1 cellular context compared by ENCODE assay signal in the genomic region with DNA sequence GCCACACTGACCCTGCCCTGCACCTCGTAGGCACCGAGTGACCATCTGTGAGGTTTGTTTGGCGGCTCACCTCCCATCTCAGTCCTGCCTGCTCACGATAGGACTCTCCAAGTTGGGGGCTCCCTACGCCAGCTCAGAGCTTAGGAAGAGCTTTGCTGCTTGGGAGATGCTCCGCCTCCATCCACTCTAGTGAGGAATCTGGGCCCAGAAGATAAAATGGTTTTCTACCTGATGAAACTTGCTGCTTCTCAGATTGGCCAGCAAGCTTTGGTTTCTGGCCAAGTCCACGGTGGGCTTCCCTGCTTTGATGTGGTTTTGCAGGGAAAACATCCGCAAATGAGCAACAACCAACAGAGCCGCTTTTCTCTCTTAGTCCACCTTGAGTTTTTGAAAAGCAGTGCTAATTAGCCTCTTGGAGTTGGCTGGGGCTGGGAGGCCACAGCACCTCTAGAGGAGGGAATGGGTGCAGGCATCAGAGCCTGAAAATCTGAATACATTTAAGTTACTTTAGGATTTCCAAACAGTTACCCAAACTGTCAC.
TF ChIP-seq lines count a peak whose summit lies in the region.

No MANE protein-coding gene starts in this region.

TF ChIP-seq in HepG2, 621 proteins besides CTCF, POLR2A, EP300 and RAD21 (continued from another document and continues in another):
- TF ChIP-seq, protein P1, sequence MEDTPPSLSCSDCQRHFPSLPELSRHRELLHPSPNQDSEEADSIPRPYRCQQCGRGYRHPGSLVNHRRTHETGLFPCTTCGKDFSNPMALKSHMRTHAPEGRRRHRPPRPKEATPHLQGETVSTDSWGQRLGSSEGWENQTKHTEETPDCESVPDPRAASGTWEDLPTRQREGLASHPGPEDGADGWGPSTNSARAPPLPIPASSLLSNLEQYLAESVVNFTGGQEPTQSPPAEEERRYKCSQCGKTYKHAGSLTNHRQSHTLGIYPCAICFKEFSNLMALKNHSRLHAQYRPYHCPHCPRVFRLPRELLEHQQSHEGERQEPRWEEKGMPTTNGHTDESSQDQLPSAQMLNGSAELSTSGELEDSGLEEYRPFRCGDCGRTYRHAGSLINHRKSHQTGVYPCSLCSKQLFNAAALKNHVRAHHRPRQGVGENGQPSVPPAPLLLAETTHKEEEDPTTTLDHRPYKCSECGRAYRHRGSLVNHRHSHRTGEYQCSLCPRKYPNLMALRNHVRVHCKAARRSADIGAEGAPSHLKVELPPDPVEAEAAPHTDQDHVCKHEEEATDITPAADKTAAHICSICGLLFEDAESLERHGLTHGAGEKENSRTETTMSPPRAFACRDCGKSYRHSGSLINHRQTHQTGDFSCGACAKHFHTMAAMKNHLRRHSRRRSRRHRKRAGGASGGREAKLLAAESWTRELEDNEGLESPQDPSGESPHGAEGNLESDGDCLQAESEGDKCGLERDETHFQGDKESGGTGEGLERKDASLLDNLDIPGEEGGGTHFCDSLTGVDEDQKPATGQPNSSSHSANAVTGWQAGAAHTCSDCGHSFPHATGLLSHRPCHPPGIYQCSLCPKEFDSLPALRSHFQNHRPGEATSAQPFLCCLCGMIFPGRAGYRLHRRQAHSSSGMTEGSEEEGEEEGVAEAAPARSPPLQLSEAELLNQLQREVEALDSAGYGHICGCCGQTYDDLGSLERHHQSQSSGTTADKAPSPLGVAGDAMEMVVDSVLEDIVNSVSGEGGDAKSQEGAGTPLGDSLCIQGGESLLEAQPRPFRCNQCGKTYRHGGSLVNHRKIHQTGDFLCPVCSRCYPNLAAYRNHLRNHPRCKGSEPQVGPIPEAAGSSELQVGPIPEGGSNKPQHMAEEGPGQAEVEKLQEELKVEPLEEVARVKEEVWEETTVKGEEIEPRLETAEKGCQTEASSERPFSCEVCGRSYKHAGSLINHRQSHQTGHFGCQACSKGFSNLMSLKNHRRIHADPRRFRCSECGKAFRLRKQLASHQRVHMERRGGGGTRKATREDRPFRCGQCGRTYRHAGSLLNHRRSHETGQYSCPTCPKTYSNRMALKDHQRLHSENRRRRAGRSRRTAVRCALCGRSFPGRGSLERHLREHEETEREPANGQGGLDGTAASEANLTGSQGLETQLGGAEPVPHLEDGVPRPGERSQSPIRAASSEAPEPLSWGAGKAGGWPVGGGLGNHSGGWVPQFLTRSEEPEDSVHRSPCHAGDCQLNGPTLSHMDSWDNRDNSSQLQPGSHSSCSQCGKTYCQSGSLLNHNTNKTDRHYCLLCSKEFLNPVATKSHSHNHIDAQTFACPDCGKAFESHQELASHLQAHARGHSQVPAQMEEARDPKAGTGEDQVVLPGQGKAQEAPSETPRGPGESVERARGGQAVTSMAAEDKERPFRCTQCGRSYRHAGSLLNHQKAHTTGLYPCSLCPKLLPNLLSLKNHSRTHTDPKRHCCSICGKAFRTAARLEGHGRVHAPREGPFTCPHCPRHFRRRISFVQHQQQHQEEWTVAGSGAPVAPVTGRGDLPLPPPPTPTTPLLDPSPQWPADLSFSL (CRISPR knock-in tag; IDR thresholded peaks at IDR 0.05): no peak
- TF ChIP-seq ZNF296 (CRISPR knock-in tag; conservative IDR thresholded peaks at IDR 0.05) (no peak), MTA3 (CRISPR knock-in tag; IDR thresholded peaks at IDR 0.05) (no peak), ZNF788 (CRISPR knock-in tag; IDR thresholded peaks at IDR 0.05; ENCODE audit: borderline replicate concordance) (no peak; the same call in 1 of the 2 replicates), RXRA (CRISPR knock-in tag; IDR thresholded peaks at IDR 0.05) (peak; percentile 53; the same call in 1 of the 2 replicates), ZNF850 (CRISPR knock-in tag; conservative IDR thresholded peaks at IDR 0.05) (no peak), ZNF34 (CRISPR knock-in tag; IDR thresholded peaks at IDR 0.05; ENCODE audit: borderline replicate concordance) (peak; percentile 95), SATB2 (CRISPR knock-in tag; IDR thresholded peaks at IDR 0.05) (no peak), ZNF180 (CRISPR knock-in tag; IDR thresholded peaks at IDR 0.05; ENCODE audit: borderline replicate concordance, low read depth) (no peak), SMAD9 (CRISPR knock-in tag; IDR thresholded peaks at IDR 0.05) (no peak), ISL2 (CRISPR knock-in tag; IDR thresholded peaks at IDR 0.05) (peak; percentile 92), MED1 (CRISPR knock-in tag; IDR thresholded peaks at IDR 0.05) (peak; percentile 88), GPN1 (CRISPR knock-in tag; IDR thresholded peaks at IDR 0.05; ENCODE audit: borderline replicate concordance) (no peak), ATM (IDR thresholded peaks at IDR 0.05; ENCODE audit: borderline replicate concordance) (no peak), ZNF563 (CRISPR knock-in tag; IDR thresholded peaks at IDR 0.05) (no peak), EEA1 (CRISPR knock-in tag; IDR thresholded peaks at IDR 0.05; ENCODE audit: borderline replicate concordance) (no peak)
- TF ChIP-seq, protein P2, sequence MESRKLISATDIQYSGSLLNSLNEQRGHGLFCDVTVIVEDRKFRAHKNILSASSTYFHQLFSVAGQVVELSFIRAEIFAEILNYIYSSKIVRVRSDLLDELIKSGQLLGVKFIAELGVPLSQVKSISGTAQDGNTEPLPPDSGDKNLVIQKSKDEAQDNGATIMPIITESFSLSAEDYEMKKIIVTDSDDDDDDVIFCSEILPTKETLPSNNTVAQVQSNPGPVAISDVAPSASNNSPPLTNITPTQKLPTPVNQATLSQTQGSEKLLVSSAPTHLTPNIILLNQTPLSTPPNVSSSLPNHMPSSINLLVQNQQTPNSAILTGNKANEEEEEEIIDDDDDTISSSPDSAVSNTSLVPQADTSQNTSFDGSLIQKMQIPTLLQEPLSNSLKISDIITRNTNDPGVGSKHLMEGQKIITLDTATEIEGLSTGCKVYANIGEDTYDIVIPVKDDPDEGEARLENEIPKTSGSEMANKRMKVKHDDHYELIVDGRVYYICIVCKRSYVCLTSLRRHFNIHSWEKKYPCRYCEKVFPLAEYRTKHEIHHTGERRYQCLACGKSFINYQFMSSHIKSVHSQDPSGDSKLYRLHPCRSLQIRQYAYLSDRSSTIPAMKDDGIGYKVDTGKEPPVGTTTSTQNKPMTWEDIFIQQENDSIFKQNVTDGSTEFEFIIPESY (CRISPR knock-in tag; IDR thresholded peaks at IDR 0.05): 0 out of 2 replicates have a peak, but pooled peaks have one; percentile 41
- TF ChIP-seq, protein P3, sequence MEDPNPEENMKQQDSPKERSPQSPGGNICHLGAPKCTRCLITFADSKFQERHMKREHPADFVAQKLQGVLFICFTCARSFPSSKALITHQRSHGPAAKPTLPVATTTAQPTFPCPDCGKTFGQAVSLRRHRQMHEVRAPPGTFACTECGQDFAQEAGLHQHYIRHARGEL (CRISPR knock-in tag; IDR thresholded peaks at IDR 0.05): no peak
- TF ChIP-seq, protein P4, sequence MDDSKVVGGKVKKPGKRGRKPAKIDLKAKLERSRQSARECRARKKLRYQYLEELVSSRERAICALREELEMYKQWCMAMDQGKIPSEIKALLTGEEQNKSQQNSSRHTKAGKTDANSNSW (CRISPR knock-in tag; IDR thresholded peaks at IDR 0.05; ENCODE audit: borderline replicate concordance): no peak
- TF ChIP-seq, protein P5, sequence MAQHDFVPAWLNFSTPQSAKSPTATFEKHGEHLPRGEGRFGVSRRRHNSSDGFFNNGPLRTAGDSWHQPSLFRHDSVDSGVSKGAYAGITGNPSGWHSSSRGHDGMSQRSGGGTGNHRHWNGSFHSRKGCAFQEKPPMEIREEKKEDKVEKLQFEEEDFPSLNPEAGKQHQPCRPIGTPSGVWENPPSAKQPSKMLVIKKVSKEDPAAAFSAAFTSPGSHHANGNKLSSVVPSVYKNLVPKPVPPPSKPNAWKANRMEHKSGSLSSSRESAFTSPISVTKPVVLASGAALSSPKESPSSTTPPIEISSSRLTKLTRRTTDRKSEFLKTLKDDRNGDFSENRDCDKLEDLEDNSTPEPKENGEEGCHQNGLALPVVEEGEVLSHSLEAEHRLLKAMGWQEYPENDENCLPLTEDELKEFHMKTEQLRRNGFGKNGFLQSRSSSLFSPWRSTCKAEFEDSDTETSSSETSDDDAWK (CRISPR knock-in tag; IDR thresholded peaks at IDR 0.05): no peak
- TF ChIP-seq, protein P6, sequence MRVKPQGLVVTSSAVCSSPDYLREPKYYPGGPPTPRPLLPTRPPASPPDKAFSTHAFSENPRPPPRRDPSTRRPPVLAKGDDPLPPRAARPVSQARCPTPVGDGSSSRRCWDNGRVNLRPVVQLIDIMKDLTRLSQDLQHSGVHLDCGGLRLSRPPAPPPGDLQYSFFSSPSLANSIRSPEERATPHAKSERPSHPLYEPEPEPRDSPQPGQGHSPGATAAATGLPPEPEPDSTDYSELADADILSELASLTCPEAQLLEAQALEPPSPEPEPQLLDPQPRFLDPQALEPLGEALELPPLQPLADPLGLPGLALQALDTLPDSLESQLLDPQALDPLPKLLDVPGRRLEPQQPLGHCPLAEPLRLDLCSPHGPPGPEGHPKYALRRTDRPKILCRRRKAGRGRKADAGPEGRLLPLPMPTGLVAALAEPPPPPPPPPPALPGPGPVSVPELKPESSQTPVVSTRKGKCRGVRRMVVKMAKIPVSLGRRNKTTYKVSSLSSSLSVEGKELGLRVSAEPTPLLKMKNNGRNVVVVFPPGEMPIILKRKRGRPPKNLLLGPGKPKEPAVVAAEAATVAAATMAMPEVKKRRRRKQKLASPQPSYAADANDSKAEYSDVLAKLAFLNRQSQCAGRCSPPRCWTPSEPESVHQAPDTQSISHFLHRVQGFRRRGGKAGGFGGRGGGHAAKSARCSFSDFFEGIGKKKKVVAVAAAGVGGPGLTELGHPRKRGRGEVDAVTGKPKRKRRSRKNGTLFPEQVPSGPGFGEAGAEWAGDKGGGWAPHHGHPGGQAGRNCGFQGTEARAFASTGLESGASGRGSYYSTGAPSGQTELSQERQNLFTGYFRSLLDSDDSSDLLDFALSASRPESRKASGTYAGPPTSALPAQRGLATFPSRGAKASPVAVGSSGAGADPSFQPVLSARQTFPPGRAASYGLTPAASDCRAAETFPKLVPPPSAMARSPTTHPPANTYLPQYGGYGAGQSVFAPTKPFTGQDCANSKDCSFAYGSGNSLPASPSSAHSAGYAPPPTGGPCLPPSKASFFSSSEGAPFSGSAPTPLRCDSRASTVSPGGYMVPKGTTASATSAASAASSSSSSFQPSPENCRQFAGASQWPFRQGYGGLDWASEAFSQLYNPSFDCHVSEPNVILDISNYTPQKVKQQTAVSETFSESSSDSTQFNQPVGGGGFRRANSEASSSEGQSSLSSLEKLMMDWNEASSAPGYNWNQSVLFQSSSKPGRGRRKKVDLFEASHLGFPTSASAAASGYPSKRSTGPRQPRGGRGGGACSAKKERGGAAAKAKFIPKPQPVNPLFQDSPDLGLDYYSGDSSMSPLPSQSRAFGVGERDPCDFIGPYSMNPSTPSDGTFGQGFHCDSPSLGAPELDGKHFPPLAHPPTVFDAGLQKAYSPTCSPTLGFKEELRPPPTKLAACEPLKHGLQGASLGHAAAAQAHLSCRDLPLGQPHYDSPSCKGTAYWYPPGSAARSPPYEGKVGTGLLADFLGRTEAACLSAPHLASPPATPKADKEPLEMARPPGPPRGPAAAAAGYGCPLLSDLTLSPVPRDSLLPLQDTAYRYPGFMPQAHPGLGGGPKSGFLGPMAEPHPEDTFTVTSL (CRISPR knock-in tag; IDR thresholded peaks at IDR 0.05; ENCODE audit: borderline replicate concordance): peak; percentile 71; the same call in 1 of the 2 replicates
- TF ChIP-seq, protein P7, sequence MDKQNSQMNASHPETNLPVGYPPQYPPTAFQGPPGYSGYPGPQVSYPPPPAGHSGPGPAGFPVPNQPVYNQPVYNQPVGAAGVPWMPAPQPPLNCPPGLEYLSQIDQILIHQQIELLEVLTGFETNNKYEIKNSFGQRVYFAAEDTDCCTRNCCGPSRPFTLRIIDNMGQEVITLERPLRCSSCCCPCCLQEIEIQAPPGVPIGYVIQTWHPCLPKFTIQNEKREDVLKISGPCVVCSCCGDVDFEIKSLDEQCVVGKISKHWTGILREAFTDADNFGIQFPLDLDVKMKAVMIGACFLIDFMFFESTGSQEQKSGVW (CRISPR knock-in tag; IDR thresholded peaks at IDR 0.05; ENCODE audit: borderline replicate concordance): no peak
- TF ChIP-seq, protein P8, sequence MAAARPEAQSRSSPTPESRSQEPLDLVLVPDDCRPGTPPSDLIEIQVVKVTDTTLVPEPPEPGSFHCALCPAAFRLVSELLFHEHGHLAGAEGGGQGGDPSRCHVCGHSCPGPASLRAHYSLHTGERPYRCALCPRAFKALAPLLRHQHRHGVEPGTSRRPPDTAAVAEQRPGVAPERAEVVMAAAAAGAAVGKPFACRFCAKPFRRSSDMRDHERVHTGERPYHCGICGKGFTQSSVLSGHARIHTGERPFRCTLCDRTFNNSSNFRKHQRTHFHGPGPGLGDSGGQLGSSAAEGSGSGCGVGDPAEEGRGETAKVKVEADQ (CRISPR knock-in tag; IDR thresholded peaks at IDR 0.05; ENCODE audit: borderline replicate concordance): no peak
- TF ChIP-seq, protein P9, sequence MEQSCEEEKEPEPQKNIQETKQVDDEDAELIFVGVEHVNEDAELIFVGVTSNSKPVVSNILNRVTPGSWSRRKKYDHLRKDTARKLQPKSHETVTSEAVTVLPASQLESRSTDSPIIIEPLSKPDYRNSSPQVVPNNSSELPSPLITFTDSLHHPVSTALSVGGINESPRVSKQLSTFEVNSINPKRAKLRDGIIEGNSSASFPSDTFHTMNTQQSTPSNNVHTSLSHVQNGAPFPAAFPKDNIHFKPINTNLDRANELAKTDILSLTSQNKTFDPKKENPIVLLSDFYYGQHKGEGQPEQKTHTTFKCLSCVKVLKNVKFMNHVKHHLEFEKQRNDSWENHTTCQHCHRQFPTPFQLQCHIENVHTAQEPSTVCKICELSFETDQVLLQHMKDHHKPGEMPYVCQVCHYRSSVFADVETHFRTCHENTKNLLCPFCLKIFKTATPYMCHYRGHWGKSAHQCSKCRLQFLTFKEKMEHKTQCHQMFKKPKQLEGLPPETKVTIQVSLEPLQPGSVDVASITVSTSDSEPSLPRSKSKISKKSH (CRISPR knock-in tag; IDR thresholded peaks at IDR 0.05; ENCODE audit: borderline replicate concordance): no peak
